ENCODE assay signal across 18 cellular contexts in genomic region chrX:65536291-65536690, GRCh38.
"Had no signal": no experiment of that assay in that cellular context is flagged by ENCODE, and none has a peak within 500 bp of the region (broad histone marks: within the 10 kb centered on the region; RNA-seq: fewer than 3 reads in every experiment).

No MANE protein-coding gene starts in this region.

- H3K9me3 ChIP-seq: spleen, suprapubic skin had no signal

- DNase-seq: activated CD4-positive, CD25-positive, alpha-beta regulatory T cell treated with anti-CD3 and anti-CD28 coated beads, Interleukin-2, amount 50 U/mL, for 72 hours; activated naive CD4-positive, alpha-beta T cell; activated naive CD8-positive, alpha-beta T cell treated with anti-CD3 and anti-CD28 coated beads, Interleukin-2, amount 10 ng/mL, durations not matched to agents 7 days and 5 days; activated T-cell treated with anti-CD3 and anti-CD28 coated beads for 4 hours; brain microvascular endothelial cell; effector memory CD4-positive, alpha-beta T cell; foreskin keratinocyte; head of caudate nucleus; left cardiac atrium; mammary epithelial cell; naive B cell; spleen; T-helper 9 cell had no signal

- H3K27ac ChIP-seq: brain microvascular endothelial cell, foreskin keratinocyte, neural progenitor cell, spleen, suprapubic skin had no signal

- H3K36me3 Mint-ChIP-seq: naive B cell, neural progenitor cell, type B pancreatic cell had no signal

- H3K27me3 ChIP-seq: brain microvascular endothelial cell, foreskin keratinocyte, neural progenitor cell, spleen, suprapubic skin had no signal

- H3K4me1 ChIP-seq: foreskin keratinocyte, neural progenitor cell had no signal

- H3K9me3 Mint-ChIP-seq: activated naive CD8-positive, alpha-beta T cell treated with anti-CD3 and anti-CD28 coated beads, Interleukin-2, amount 10 ng/mL, durations not matched to agents 7 days and 5 days; dendritic cell treated with granulocyte-macrophage colony-stimulating factor and Interleukin-4, amounts not matched to agents 40 ng/mL and 50 ng/mL, for 4 days; naive B cell; stimulated activated naive CD8-positive, alpha-beta T cell treated with anti-CD3 and anti-CD28 coated beads, Interleukin-15, Interleukin-2, amounts not matched to agents 100 ng/mL and 50 ng/mL, for 24 hours; type B pancreatic cell had no signal

- H3K27ac Mint-ChIP-seq: activated naive CD8-positive, alpha-beta T cell treated with anti-CD3 and anti-CD28 coated beads, Interleukin-2, amount 10 ng/mL, durations not matched to agents 7 days and 5 days; dendritic cell treated with granulocyte-macrophage colony-stimulating factor and Interleukin-4, amounts not matched to agents 40 ng/mL and 50 ng/mL, for 4 days; neural progenitor cell; stimulated activated naive CD8-positive, alpha-beta T cell treated with anti-CD3 and anti-CD28 coated beads, Interleukin-15, Interleukin-2, amounts not matched to agents 100 ng/mL and 50 ng/mL, for 24 hours; type B pancreatic cell had no signal

- H3K27me3 Mint-ChIP-seq: activated naive CD8-positive, alpha-beta T cell treated with anti-CD3 and anti-CD28 coated beads, Interleukin-2, amount 10 ng/mL, durations not matched to agents 7 days and 5 days; dendritic cell treated with granulocyte-macrophage colony-stimulating factor and Interleukin-4, amounts not matched to agents 40 ng/mL and 50 ng/mL, for 4 days; stimulated activated naive CD8-positive, alpha-beta T cell treated with anti-CD3 and anti-CD28 coated beads, Interleukin-15, Interleukin-2, amounts not matched to agents 100 ng/mL and 50 ng/mL, for 24 hours; type B pancreatic cell had no signal

- H3K4me3 Mint-ChIP-seq: activated naive CD8-positive, alpha-beta T cell treated with anti-CD3 and anti-CD28 coated beads, Interleukin-2, amount 10 ng/mL, durations not matched to agents 7 days and 5 days; dendritic cell treated with granulocyte-macrophage colony-stimulating factor and Interleukin-4, amounts not matched to agents 40 ng/mL and 50 ng/mL, for 4 days; neural progenitor cell; stimulated activated naive CD8-positive, alpha-beta T cell treated with anti-CD3 and anti-CD28 coated beads, Interleukin-15, Interleukin-2, amounts not matched to agents 100 ng/mL and 50 ng/mL, for 24 hours; type B pancreatic cell had no signal

- H3K4me3 ChIP-seq: neural progenitor cell, spleen, suprapubic skin had no signal

- H3K36me3 ChIP-seq: brain microvascular endothelial cell, neural progenitor cell had no signal
